10 cellular contexts compared by ENCODE assay signal in genomic region chr6:139588076-139588639, GRCh38.
DNase-seq lines count a peak whose midpoint lies in the region; ATAC-seq, FAIRE-seq and TF ChIP-seq lines count a peak whose summit lies in the region.
"Had no signal": no experiment of that assay in that cellular context is flagged by ENCODE, and none has a peak within 500 bp of the region (broad histone marks: within the 10 kb centered on the region; RNA-seq: fewer than 3 reads in every experiment).

No MANE protein-coding gene starts in this region.

- H3K4me3 Mint-ChIP-seq in activated CD4-positive, alpha-beta T cell treated with anti-CD3 and anti-CD28 coated beads, Interleukin-2, amount 10 ng/mL, durations not matched to agents 7 days and 5 days = no peak overlapping the region
- H3K4me3 Mint-ChIP-seq: neural crest cell had no signal

- H3K9me1 ChIP-seq in K562 (ENCODE audit: control insufficient read depth, insufficient read depth, low read length) = no peaks in the 10 kb centered on the region

- H3K9ac ChIP-seq in K562 (ENCODE audit: insufficient read depth in 1 of 2, low read depth in 2 of 2, low read length in 2 of 2) = no peak overlapping the region

- H3K36me3 Mint-ChIP-seq in activated CD4-positive, alpha-beta T cell treated with anti-CD3 and anti-CD28 coated beads, Interleukin-2, amount 10 ng/mL, durations not matched to agents 7 days and 5 days (ENCODE audit: low read depth) = no peaks in the 10 kb centered on the region

- CTCF ChIA-PET in K562 (lab: Yijun Ruan, JAX; ENCODE audit: low intra/inter-chr PET ratio) = no interaction called here
- CTCF ChIA-PET in activated CD4-positive, alpha-beta T cell treated with anti-CD3 and anti-CD28 coated beads, Interleukin-2, amount 10 ng/mL, durations not matched to agents 7 days and 5 days (lab: Charles Lee) = interaction anchor here (0.5 kb wide), 1 partner anchor 127 kb away, joined by 3 read pairs; no protein-coding TSS in a partner anchor
- CTCF ChIA-PET in GM10248 (lab: Yijun Ruan, JAX) = no interaction called here

- intact Hi-C loops in K562 (cut with micrococcal nuclease) = loop anchor here (2.0 to 5.0 kb wide), 3 partner anchors 59 to 216 kb away; partner anchors contain the start of gene CITED2

- no peak overlapping the region for H3K27ac Mint-ChIP-seq in activated CD4-positive, alpha-beta T cell treated with anti-CD3 and anti-CD28 coated beads, Interleukin-2, amount 10 ng/mL, durations not matched to agents 7 days and 5 days
- H3K27ac Mint-ChIP-seq: activated T-helper 2 cell treated with anti-CD3 and anti-CD28 coated beads, Interferon-gamma antibody, Interleukin-2, Interleukin-4, amounts not matched to agents 10 μg/mL and 5 μg/mL and 100 μg/mL, durations not matched to agents 14 hours and 24 hours and 36 hours had no signal

- H3K9me3 Mint-ChIP-seq in activated CD4-positive, alpha-beta T cell treated with anti-CD3 and anti-CD28 coated beads, Interleukin-2, amount 10 ng/mL, durations not matched to agents 7 days and 5 days = no peaks in the 10 kb centered on the region
- H3K9me3 Mint-ChIP-seq: activated T-helper 2 cell treated with anti-CD3 and anti-CD28 coated beads, Interferon-gamma antibody, Interleukin-2, Interleukin-4, amounts not matched to agents 10 μg/mL and 5 μg/mL and 100 μg/mL, durations not matched to agents 14 hours and 24 hours and 36 hours had no signal

- H3K36me3 ChIP-seq in K562 (ENCODE audit: control insufficient read depth, insufficient read depth, low read length) = no peaks in the 10 kb centered on the region

- WGBS in K562 (ENCODE audit: insufficient coverage, low coverage, missing lambda C conversion rate) = 3% methylated on average over 3 of the region's 3 CpGs

- peaks cover 44% of the 10 kb centered on the region for H3K27me3 Mint-ChIP-seq in activated CD4-positive, alpha-beta T cell treated with anti-CD3 and anti-CD28 coated beads, Interleukin-2, amount 10 ng/mL, durations not matched to agents 7 days and 5 days

- DNase-seq in DMS114 treated with DMSO at 0.1 percent for 48 hours (lab: John Stamatoyannopoulos, UW; ENCODE audit: unreplicated experiment) (peak; percentile 53), NCI-H2081 (lab: John Stamatoyannopoulos, UW) (peak; percentile 63 to 90), K562 (ENCODE audit: extremely low read depth in 1 of 4, low spot score in 3 of 4) (peak; percentile 39 to 83 (median 58)), mucosa of gallbladder (ENCODE audit: low spot score) (peak; percentile 89), activated gamma-delta T cell (lab: John Stamatoyannopoulos, UW) (no peak), GM10248 (ENCODE audit: extremely low spot score) (no peak)
- no peak for DNase-seq in activated CD4-positive, alpha-beta T cell treated with anti-CD3 and anti-CD28 coated beads, Interleukin-2, amount 10 ng/mL, durations not matched to agents 7 days and 5 days

- in situ Hi-C loops in K562 (cut with MboI) = no loop called here

- H4K20me1 ChIP-seq in K562 (replicated peaks; ENCODE audit: control insufficient read depth, insufficient read depth, low read length) = no peaks in the 10 kb centered on the region

- H2AFZ ChIP-seq in K562 (ENCODE audit: low read depth, low read length) = peak overlapping the region; percentile 36; the same call in 1 of the 2 replicates

- peak; percentile 63 for ATAC-seq in K562
- no peak for ATAC-seq in GM21526 (IDR thresholded peaks at IDR 0.05; ENCODE audit: low FRiP score, unreplicated experiment)

- H3K9me3 ChIP-seq in K562 (replicated peaks; ENCODE audit: control insufficient read depth, insufficient read depth, low read depth, low read length) = no peaks in the 10 kb centered on the region

- TF ChIP-seq RAD21 in K562 (CRISPR knock-in tag; conservative IDR thresholded peaks at IDR 0.05 in 1 of 2, IDR thresholded peaks at IDR 0.05 in 1 of 2) = peak in 1 of 2 experiments; percentile 18; a peak in 1 of 4 replicates

- no peaks in the 10 kb centered on the region for H3K27me3 ChIP-seq in K562 (ENCODE audit: control insufficient read depth in 2 of 2, insufficient read depth in 2 of 2, low read length in 2 of 2)

- TF ChIP-seq EP300 in K562 (IDR thresholded peaks at IDR 0.05; ENCODE audit: low read length) = peak; percentile 55

- H3K4me1 ChIP-seq in K562 (replicated peaks in 1 of 2; ENCODE audit: control insufficient read depth in 2 of 2, insufficient read depth in 2 of 2, low read length in 2 of 2) = peaks cover 0 to 31% of the 10 kb centered on the region in 2 experiments; a peak in 3 of 5 replicates

- H3K4me2 ChIP-seq in K562 (ENCODE audit: insufficient read depth, low read length) = peak overlapping the region; percentile 15; the same call in 1 of the 2 replicates

- no peak for TF ChIP-seq POLR2A in K562 (conservative IDR thresholded peaks at IDR 0.05)

- POLR2A ChIA-PET in K562 (lab: Yijun Ruan, JAX) = interaction anchor here (1.0 to 1.4 kb wide), 4 partner anchors 11 to 214 kb away, joined by 3 to 16 read pairs (median 6); partner anchors contain the start of gene CITED2
- POLR2A ChIA-PET in activated CD4-positive, alpha-beta T cell treated with anti-CD3 and anti-CD28 coated beads, Interleukin-2, amount 10 ng/mL, durations not matched to agents 7 days and 5 days (lab: Charles Lee) = no interaction called here
- POLR2A ChIA-PET in GM10248 (lab: Yijun Ruan, JAX) = no interaction called here

- no TSS peak for BruUV-seq in K562 (replicated peaks; lab: Mats Ljungman, UMichigan)

- no peaks in the 10 kb centered on the region for H3K4me1 Mint-ChIP-seq in activated CD4-positive, alpha-beta T cell treated with anti-CD3 and anti-CD28 coated beads, Interleukin-2, amount 10 ng/mL, durations not matched to agents 7 days and 5 days

- no peak overlapping the region for H3K27ac ChIP-seq in K562 (ENCODE audit: extremely low read depth, low read depth, low read length)

- FAIRE-seq in K562 (lab: Jason Lieb, UNC) = peak; percentile 83

- H3K4me3 ChIP-seq in K562 = no peak overlapping the region

- no peaks in the 10 kb centered on the region for H3K79me2 ChIP-seq in K562 (ENCODE audit: control insufficient read depth, insufficient read depth, low read length)

- TF ChIP-seq CTCF in K562 (IDR thresholded peaks at IDR 0.05 in 2 of 3, conservative IDR thresholded peaks at IDR 0.05 in 1 of 3; ENCODE audit: insufficient read depth in 2 of 3, low read depth in 1 of 3, low read length in 3 of 3) = no peak
- no peak for TF ChIP-seq CTCF in GM10248 (IDR thresholded peaks at IDR 0.05; ENCODE audit: control extremely low read depth, extremely low read depth, low read depth, missing control alignments)

TF ChIP-seq in K562, 482 proteins besides CTCF, POLR2A, EP300 and RAD21 (continues in another document):
- 0 out of 2 replicates have a peak, but pooled peaks have one; percentile 29 for TF ChIP-seq ZNF766 (CRISPR knock-in tag; conservative IDR thresholded peaks at IDR 0.05)
- 0 out of 2 replicates have a peak, but pooled peaks have one; percentile 20 for TF ChIP-seq GABPA (tag; conservative IDR thresholded peaks at IDR 0.05; ENCODE audit: low read depth)
- peak; percentile 31; the same call in 1 of the 2 replicates for TF ChIP-seq FOSL1 (tag; conservative IDR thresholded peaks at IDR 0.05)
- TF ChIP-seq ESRRB (CRISPR knock-in tag; IDR thresholded peaks at IDR 0.05; ENCODE audit: borderline replicate concordance) = no peak
- 0 out of 2 replicates have a peak, but pooled peaks have one; percentile 31 for TF ChIP-seq LEF1 (IDR thresholded peaks at IDR 0.05)
- peak; percentile 72 for TF ChIP-seq ZNF134 (CRISPR knock-in tag; conservative IDR thresholded peaks at IDR 0.05)
- TF ChIP-seq RCOR1 (IDR thresholded peaks at IDR 0.05; ENCODE audit: borderline replicate concordance in 1 of 2, low read depth in 2 of 2, low read length in 2 of 2) = peak in 1 of 2 experiments; percentile 80; a peak in 2 of 4 replicates
- TF ChIP-seq CUX1 (CRISPR knock-in tag; IDR thresholded peaks at IDR 0.05) = 0 out of 2 replicates have a peak, but pooled peaks have one; percentile 83
- TF ChIP-seq TEAD4 (IDR thresholded peaks at IDR 0.05; ENCODE audit: low read length) = 0 out of 2 replicates have a peak, but pooled peaks have one; percentile 48
- TF ChIP-seq TEAD4 (CRISPR knock-in tag; IDR thresholded peaks at IDR 0.05; ENCODE audit: borderline replicate concordance) = no peak

Comparison
In these comparisons a context has a peak if more than half of its experiments do, and no peak if none do; other contexts are left out.
1. DNase-seq: peak in DMS114 treated with DMSO at 0.1 percent for 48 hours (single experiment), NCI-H2081 (2 of 2), K562 (4 of 4) and mucosa of gallbladder (single experiment); none in activated gamma-delta T cell (single experiment), activated CD4-positive, alpha-beta T cell treated with anti-CD3 and anti-CD28 coated beads, Interleukin-2, amount 10 ng/mL, durations not matched to agents 7 days and 5 days (single experiment) and GM10248 (single experiment).